ENCODE assay signal across 10 cellular contexts in the genomic region with DNA sequence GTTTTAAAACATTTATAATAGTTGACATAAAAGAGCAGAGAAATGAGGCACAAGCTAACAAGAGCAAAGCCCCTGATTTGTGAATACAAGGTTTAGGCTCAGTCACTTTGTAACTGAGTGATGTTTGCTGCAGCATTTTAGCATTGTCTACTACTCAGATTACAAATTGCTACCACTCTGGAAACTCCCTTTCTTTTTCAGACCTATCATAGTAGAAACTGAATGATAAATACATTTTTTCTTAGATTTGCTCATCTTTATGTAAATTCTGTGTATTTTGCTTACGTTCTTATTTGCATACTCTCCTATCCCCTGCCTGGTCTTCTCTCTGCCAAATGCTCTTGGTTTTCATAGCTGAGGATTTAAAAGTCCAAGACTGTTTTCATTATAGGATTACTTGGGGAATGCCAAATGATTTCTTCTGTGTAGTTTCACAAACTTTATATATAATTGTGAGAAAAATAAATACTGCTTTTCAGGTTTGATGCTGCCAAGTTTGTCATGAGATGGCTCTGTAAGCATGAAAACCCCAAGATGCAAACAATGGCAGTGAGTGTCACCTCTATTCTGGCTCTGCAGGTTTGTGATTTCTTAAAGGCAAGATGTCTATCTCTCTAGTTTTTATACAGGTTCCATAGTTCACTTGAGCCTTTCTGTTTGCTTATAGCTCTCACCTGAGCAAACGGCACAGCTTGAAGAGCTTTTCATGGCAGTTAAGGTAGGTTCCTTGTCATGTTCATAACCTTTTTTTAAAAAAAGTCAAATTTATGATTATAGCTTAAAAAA. TPM values are rescaled to one million over a fixed set of nuclear protein-coding genes. Genes with fewer than 3 reads are reported as not detected.
DNase-seq lines count a peak whose midpoint lies in the region; ATAC-seq and TF ChIP-seq lines count a peak whose summit lies in the region.
"Had no signal": no experiment of that assay in that cellular context is flagged by ENCODE, and none has a peak within 500 bp of the region (broad histone marks: within the 10 kb centered on the region; RNA-seq: fewer than 3 reads in every experiment).

No MANE protein-coding gene starts in this region.

- CTCF ChIA-PET in HEK293T (lab: Yijun Ruan, JAX), result no interaction called here

- no peak for TF ChIP-seq CTCF in left lung (IDR thresholded peaks at IDR 0.05)
- TF ChIP-seq CTCF in tibial nerve (IDR thresholded peaks at IDR 0.05), result no peak

- no peaks in the 10 kb centered on the region for H3K36me3 ChIP-seq in left lung
- H3K36me3 ChIP-seq in tibial nerve, result no peaks in the 10 kb centered on the region
- H3K36me3 ChIP-seq: SJCRH30 had no signal

- H3K9me3 ChIP-seq in left lung (no peaks in the 10 kb centered on the region), tibial nerve (no peaks in the 10 kb centered on the region)
- H3K9me3 ChIP-seq: psoas muscle, SJCRH30 had no signal

- 81 to 87% methylated on average over 2 of the region's 2 CpGs for WGBS in tibial nerve, 2 donors

- intact Hi-C loops in left lung (cut with DNase I), result no loop called here

- H3K27ac ChIP-seq in left lung (no peak overlapping the region), tibial nerve (no peak overlapping the region)
- H3K27ac ChIP-seq: psoas muscle, SJCRH30 had no signal

- POLR2A ChIA-PET in HEK293T (lab: Yijun Ruan, JAX), result no interaction called here

- DNase-seq in left lung (no peak), Ammon's horn (ENCODE audit: low spot score) (no peak), HEK293T (ENCODE audit: extremely low spot score) (no peak), tibial nerve (ENCODE audit: low spot score in 2 of 2) (no peak), NCI-H187 treated with DMSO at 0.1 percent for 48 hours (lab: John Stamatoyannopoulos, UW) (no peak)
- DNase-seq: psoas muscle, SJCRH30 had no signal

- H3K4me1 ChIP-seq in left lung, result peaks cover 0 to 3% of the 10 kb centered on the region in 2 donors
- H3K4me1 ChIP-seq in tibial nerve, result no peaks in the 10 kb centered on the region
- H3K4me1 ChIP-seq: psoas muscle had no signal

- TF ChIP-seq POLR2A in tibial nerve (IDR thresholded peaks at IDR 0.05), result no peak

- no peak for TF ChIP-seq EP300 in tibial nerve (IDR thresholded peaks at IDR 0.05)

- peak; percentile 84 for ATAC-seq in GM18909 (IDR thresholded peaks at IDR 0.05; ENCODE audit: poor library complexity, unreplicated experiment)
- ATAC-seq in GM21529 (IDR thresholded peaks at IDR 0.05; ENCODE audit: unreplicated experiment), result peak; percentile 94
- peak; percentile 92 for ATAC-seq in HG03378 (IDR thresholded peaks at IDR 0.05; ENCODE audit: unreplicated experiment)
- peak; percentile 53 for ATAC-seq in left lung
- ATAC-seq: psoas muscle had no signal

- H3K4me3 ChIP-seq in left lung, result no peak overlapping the region
- H3K4me3 ChIP-seq in tibial nerve, result no peak overlapping the region
- H3K4me3 ChIP-seq: psoas muscle, SJCRH30 had no signal

- peaks cover 0 to 6% of the 10 kb centered on the region in 2 donors for H3K27me3 ChIP-seq in left lung
- peaks cover 0 to 6% of the 10 kb centered on the region in 2 donors for H3K27me3 ChIP-seq in tibial nerve
- H3K27me3 ChIP-seq: SJCRH30 had no signal

TF ChIP-seq in HEK293T, 16 proteins besides CTCF, POLR2A, EP300 and RAD21:
- TF ChIP-seq FOXA1 (IDR thresholded peaks at IDR 0.05) (no peak), LEF1 (IDR thresholded peaks at IDR 0.05; ENCODE audit: borderline replicate concordance) (no peak), TARDBP (IDR thresholded peaks at IDR 0.05) (no peak), ZNF384 (IDR thresholded peaks at IDR 0.05) (no peak), SUZ12 (IDR thresholded peaks at IDR 0.05) (no peak), SP1 (IDR thresholded peaks at IDR 0.05) (no peak), ELF4 (IDR thresholded peaks at IDR 0.05) (no peak), L3MBTL2 (conservative IDR thresholded peaks at IDR 0.05) (no peak), FOXM1 (IDR thresholded peaks at IDR 0.05; ENCODE audit: borderline replicate concordance) (no peak), NFRKB (IDR thresholded peaks at IDR 0.05) (no peak), BHLHE40 (IDR thresholded peaks at IDR 0.05; ENCODE audit: borderline replicate concordance) (no peak)
- TF ChIP-seq, protein P1, sequence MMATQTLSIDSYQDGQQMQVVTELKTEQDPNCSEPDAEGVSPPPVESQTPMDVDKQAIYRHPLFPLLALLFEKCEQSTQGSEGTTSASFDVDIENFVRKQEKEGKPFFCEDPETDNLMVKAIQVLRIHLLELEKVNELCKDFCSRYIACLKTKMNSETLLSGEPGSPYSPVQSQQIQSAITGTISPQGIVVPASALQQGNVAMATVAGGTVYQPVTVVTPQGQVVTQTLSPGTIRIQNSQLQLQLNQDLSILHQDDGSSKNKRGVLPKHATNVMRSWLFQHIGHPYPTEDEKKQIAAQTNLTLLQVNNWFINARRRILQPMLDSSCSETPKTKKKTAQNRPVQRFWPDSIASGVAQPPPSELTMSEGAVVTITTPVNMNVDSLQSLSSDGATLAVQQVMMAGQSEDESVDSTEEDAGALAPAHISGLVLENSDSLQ (IDR thresholded peaks at IDR 0.05), result no peak
TF ChIP-seq in HEK293T: peak in this region for 0.

RNA-seq across cellular contexts. Expression of a gene that starts 24.7 kb away (rescaled TPM):
- total RNA-seq in left lung, result under 1 TPM in 1 of 2 donors, not detected in 1; 0.12 TPM
- not detected for total RNA-seq in tibial nerve

RNA-seq across cellular contexts. Expression of a gene that starts 54.3 kb away (rescaled TPM):
- 10 to 100 TPM; 64.0 to 81.6 TPM for total RNA-seq in left lung
- 100 to 1,000 TPM; 110 to 346 (median 205) TPM for total RNA-seq in tibial nerve

RNA-seq across cellular contexts. Expression of a gene that starts 59.8 kb away (rescaled TPM):
- 100 to 1,000 TPM; 137 to 208 TPM for total RNA-seq in left lung
- total RNA-seq in tibial nerve, result 100 to 1,000 TPM in 2 of 4 donors, 10 to 100 TPM in 2; 63.3 to 131 (median 104) TPM
